ENCODE assay signal across 15 cellular contexts in genomic region chr1:204278973-204279372, GRCh38.
A peak's percentile ranks its signal among the peaks of the same experiment; 100 is the strongest.
DNase-seq lines count a peak whose midpoint lies in the region; TF ChIP-seq lines count a peak whose summit lies in the region.
"Had no signal": no experiment of that assay in that cellular context is flagged by ENCODE, and none has a peak within 500 bp of the region (broad histone marks: within the 10 kb centered on the region; RNA-seq: fewer than 3 reads in every experiment).

No MANE protein-coding gene starts in this region.

- no peaks in the 10 kb centered on the region for H3K36me3 ChIP-seq in BLaER1 treated with 17β-estradiol and CSF1 and Interleukin-3, amounts not matched to agents 10 nM and 100 nM
- H3K36me3 ChIP-seq in Loucy (ENCODE audit: insufficient read depth, low read length): no peaks in the 10 kb centered on the region
- no peaks in the 10 kb centered on the region for H3K36me3 ChIP-seq in ectodermal cell (ENCODE audit: control insufficient read depth, insufficient read depth, low read length)
- no peaks in the 10 kb centered on the region for H3K36me3 ChIP-seq in ascending aorta

- peak overlapping the region; percentile 7 to 77 (median 41); a peak in 19 of 22 replicates for H3K4me2 ChIP-seq in BLaER1 treated with 17β-estradiol and CSF1 and Interleukin-3, amounts not matched to agents 10 nM and 100 nM
- peak overlapping the region; percentile 23 for H3K4me2 ChIP-seq in Loucy (ENCODE audit: low read depth, low read length, poor library complexity, severe bottlenecking)

- peak overlapping the region in 1 of 11 experiments; percentile 17; a peak in 1 of 22 replicates for H3K9ac ChIP-seq in BLaER1 treated with 17β-estradiol and CSF1 and Interleukin-3, amounts not matched to agents 10 nM and 100 nM
- no peak overlapping the region for H3K9ac ChIP-seq in Loucy (ENCODE audit: low read depth, low read length, poor library complexity, severe bottlenecking)

- intact Hi-C loops in ascending aorta (cut with DNase I): no loop called here

- no peaks in the 10 kb centered on the region for H3F3A ChIP-seq in Loucy (ENCODE audit: low read depth)

- no peak for TF ChIP-seq CTCF in Loucy (conservative IDR thresholded peaks at IDR 0.05; ENCODE audit: low read length)
- no peak for TF ChIP-seq CTCF in progenitor cell of endocrine pancreas (IDR thresholded peaks at IDR 0.05; ENCODE audit: unreplicated experiment)
- TF ChIP-seq CTCF in ascending aorta (IDR thresholded peaks at IDR 0.05): no peak

- no peaks in the 10 kb centered on the region for H3K79me2 ChIP-seq in Loucy (ENCODE audit: insufficient read depth, low read length)

- WGBS in ectodermal cell, 2 experiments: 21 to 29% methylated on average over 4 of the region's 4 CpGs

- no peaks in the 10 kb centered on the region for H3K9me2 ChIP-seq in Loucy (replicated peaks; ENCODE audit: low read depth, low read length)

- peaks cover 0 to 11% (median 0%) of the 10 kb centered on the region in 11 experiments; a peak in 8 of 22 replicates for H3K9me3 ChIP-seq in BLaER1 treated with 17β-estradiol and CSF1 and Interleukin-3, amounts not matched to agents 10 nM and 100 nM (replicated peaks in 1 of 11)
- H3K9me3 ChIP-seq in Loucy (ENCODE audit: insufficient read depth, low read depth, low read length) (no peaks in the 10 kb centered on the region), ectodermal cell (ENCODE audit: control insufficient read depth, low read length) (no peaks in the 10 kb centered on the region), ascending aorta (no peaks in the 10 kb centered on the region)

- peaks cover 11% of the 10 kb centered on the region for H3K36me3 Mint-ChIP-seq in progenitor cell of endocrine pancreas (ENCODE audit: insufficient read depth)

- no peak overlapping the region for H2AFZ ChIP-seq in Loucy (ENCODE audit: low read length)

- peak overlapping the region; percentile 36 for H3K4me3 Mint-ChIP-seq in progenitor cell of endocrine pancreas (ENCODE audit: low read depth)

- no peaks in the 10 kb centered on the region for H3K27me3 Mint-ChIP-seq in progenitor cell of endocrine pancreas

- H4K20me1 ChIP-seq in BLaER1 treated with 17β-estradiol and CSF1 and Interleukin-3, amounts not matched to agents 10 nM and 100 nM: no peaks in the 10 kb centered on the region
- no peaks in the 10 kb centered on the region for H4K20me1 ChIP-seq in Loucy (ENCODE audit: insufficient read depth, low read length, poor library complexity, severe bottlenecking)

- DNase-seq in progenitor cell of endocrine pancreas (ENCODE audit: low spot score, unreplicated experiment) (no peak), DMS 273 (lab: John Stamatoyannopoulos, UW; ENCODE audit: unreplicated experiment) (no peak), ascending aorta (ENCODE audit: low spot score in 2 of 2) (no peak), NCI-H526 (lab: John Stamatoyannopoulos, UW) (no peak)
- DNase-seq: HCEC 1CT, NCI-H1048, NCI-H146, NCI-H2081 treated with DMSO at 0.1 percent for 48 hours, NCI-H345, NCI-H748 treated with DMSO at 0.1 percent for 48 hours, RPMI8226, SW 1271 had no signal

- no peaks in the 10 kb centered on the region for H3K9me3 Mint-ChIP-seq in progenitor cell of endocrine pancreas (ENCODE audit: low read depth)

- H3K27me3 ChIP-seq in BLaER1 treated with 17β-estradiol and CSF1 and Interleukin-3, amounts not matched to agents 10 nM and 100 nM: no peaks in the 10 kb centered on the region
- H3K27me3 ChIP-seq in Loucy (ENCODE audit: insufficient read depth, low read length, poor library complexity, severe bottlenecking): no peaks in the 10 kb centered on the region
- H3K27me3 ChIP-seq in ectodermal cell (ENCODE audit: control insufficient read depth, insufficient read depth, low read length, poor library complexity, severe bottlenecking): no peaks in the 10 kb centered on the region
- H3K27me3 ChIP-seq in ascending aorta: no peaks in the 10 kb centered on the region

- H3K27ac ChIP-seq in BLaER1 treated with 17β-estradiol and CSF1 and Interleukin-3, amounts not matched to agents 10 nM and 100 nM: no peak overlapping the region
- peak overlapping the region; percentile 65 for H3K27ac ChIP-seq in ectodermal cell (ENCODE audit: insufficient read depth, low read depth, low read length, poor library complexity, severe bottlenecking)
- no peak overlapping the region for H3K27ac ChIP-seq in ascending aorta

- peaks cover 82% of the 10 kb centered on the region for H3K4me1 Mint-ChIP-seq in progenitor cell of endocrine pancreas (ENCODE audit: low read depth)

- H3K4me3 ChIP-seq in BLaER1 treated with 17β-estradiol and CSF1 and Interleukin-3, amounts not matched to agents 10 nM and 100 nM: no peak overlapping the region
- H3K4me3 ChIP-seq in Loucy (ENCODE audit: low read length, poor library complexity, severe bottlenecking) (no peak overlapping the region), ectodermal cell (ENCODE audit: insufficient read depth, low read depth, low read length) (no peak overlapping the region), ascending aorta (no peak overlapping the region)

- H3K4me1 ChIP-seq in BLaER1 treated with 17β-estradiol and CSF1 and Interleukin-3, amounts not matched to agents 10 nM and 100 nM: peaks cover 34 to 52% (median 46%) of the 10 kb centered on the region in 10 experiments
- H3K4me1 ChIP-seq in Loucy (ENCODE audit: insufficient read depth, low read length, poor library complexity, severe bottlenecking) (peaks cover 13% of the 10 kb centered on the region), ectodermal cell (ENCODE audit: control insufficient read depth, insufficient read depth, low read length) (peaks cover 37% of the 10 kb centered on the region), ascending aorta (no peaks in the 10 kb centered on the region)

- H3K27ac Mint-ChIP-seq in progenitor cell of endocrine pancreas: peak overlapping the region; percentile 79
